19 cellular contexts compared by ENCODE assay signal in the genomic region with DNA sequence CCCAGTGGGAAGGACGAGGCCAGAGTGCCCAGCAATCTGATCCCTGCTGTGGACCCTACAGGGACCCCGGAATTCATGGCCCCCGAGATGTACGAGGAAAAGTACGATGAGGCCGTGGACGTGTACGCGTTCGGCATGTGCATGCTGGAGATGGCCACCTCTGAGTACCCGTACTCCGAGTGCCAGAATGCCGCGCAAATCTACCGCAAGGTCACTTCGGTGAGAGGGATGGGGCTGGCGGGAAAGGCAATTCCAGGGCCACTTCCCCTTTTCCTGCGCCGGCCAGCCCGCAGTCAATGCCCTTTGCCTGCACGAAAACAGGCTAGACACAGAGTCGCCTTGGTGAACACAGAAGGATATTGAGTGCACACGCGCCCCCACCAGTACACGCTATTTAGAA. TPM values are rescaled to one million over a fixed set of nuclear protein-coding genes. Genes with fewer than 3 reads are reported as not detected.
DNase-seq lines count a peak whose midpoint lies in the region; ATAC-seq and TF ChIP-seq lines count a peak whose summit lies in the region.
"Had no signal": no experiment of that assay in that cellular context is flagged by ENCODE, and none has a peak within 500 bp of the region (broad histone marks: within the 10 kb centered on the region; RNA-seq: fewer than 3 reads in every experiment).

No MANE protein-coding gene starts in this region.

- H3K4me3 ChIP-seq in upper lobe of right lung, result no peak overlapping the region
- H3K4me3 ChIP-seq: A549 had no signal

- H3K4me1 Mint-ChIP-seq in activated naive CD4-positive, alpha-beta T cell treated with anti-CD3 and anti-CD28 coated beads, Interleukin-2, amount 50 U/mL, for 24 hours, result peaks cover 34% of the 10 kb centered on the region

- peak overlapping the region; percentile 26 for H3K4me3 Mint-ChIP-seq in activated naive CD4-positive, alpha-beta T cell treated with anti-CD3 and anti-CD28 coated beads, Interleukin-2, amount 50 U/mL, for 24 hours
- H3K4me3 Mint-ChIP-seq: neural crest cell, type B pancreatic cell had no signal

- ATAC-seq in upper lobe of right lung (peak; percentile 28), GM18868 (IDR thresholded peaks at IDR 0.05; ENCODE audit: unreplicated experiment) (no peak)

- no peak overlapping the region for H3K27ac ChIP-seq in upper lobe of right lung
- H3K27ac ChIP-seq: C4-2B had no signal

- TF ChIP-seq CTCF in upper lobe of right lung (IDR thresholded peaks at IDR 0.05) (no peak), GM20000 (IDR thresholded peaks at IDR 0.05; ENCODE audit: extremely low read depth, missing control alignments) (no peak)

- no peaks in the 10 kb centered on the region for H3K9me3 ChIP-seq in upper lobe of right lung
- H3K9me3 ChIP-seq: A549 had no signal

- H3K27ac Mint-ChIP-seq in activated naive CD4-positive, alpha-beta T cell treated with anti-CD3 and anti-CD28 coated beads, Interleukin-2, amount 50 U/mL, for 24 hours, result no peak overlapping the region
- H3K27ac Mint-ChIP-seq: type B pancreatic cell had no signal

- H3K27me3 Mint-ChIP-seq in activated naive CD4-positive, alpha-beta T cell treated with anti-CD3 and anti-CD28 coated beads, Interleukin-2, amount 50 U/mL, for 24 hours, result peaks cover 48% of the 10 kb centered on the region

- H3K4me1 ChIP-seq in upper lobe of right lung, result peaks cover 4% of the 10 kb centered on the region

- peaks cover 4% of the 10 kb centered on the region for H3K36me3 ChIP-seq in upper lobe of right lung

- no peak for DNase-seq in activated naive CD4-positive, alpha-beta T cell (lab: John Stamatoyannopoulos, UW)
- peak; percentile 10 for DNase-seq in cerebellum (ENCODE audit: low spot score)
- no peak for DNase-seq in upper lobe of right lung
- no peak for DNase-seq in GM20000 (ENCODE audit: low spot score)
- DNase-seq: activated CD4-positive, alpha-beta T cell treated with anti-CD3 and anti-CD28 coated beads for 48 hours; activated gamma-delta T cell treated with Interleukin-2 at 50 U/mL for 16 hours; cerebellar nuclear complex; Kasumi-1; kidney glomerular epithelial cell; NCI-H1436 treated with DMSO at 0.1 percent for 48 hours; NCI-H748 treated with DMSO at 0.1 percent for 48 hours had no signal

- peaks cover 3% of the 10 kb centered on the region for H3K36me3 Mint-ChIP-seq in activated naive CD4-positive, alpha-beta T cell treated with anti-CD3 and anti-CD28 coated beads, Interleukin-2, amount 50 U/mL, for 24 hours

- H3K27me3 ChIP-seq in upper lobe of right lung, result peaks cover 61% of the 10 kb centered on the region

- H3K9me3 Mint-ChIP-seq in activated naive CD4-positive, alpha-beta T cell treated with anti-CD3 and anti-CD28 coated beads, Interleukin-2, amount 50 U/mL, for 24 hours, result no peaks in the 10 kb centered on the region
- H3K9me3 Mint-ChIP-seq: neural crest cell, type B pancreatic cell had no signal

- intact Hi-C loops in upper lobe of right lung (cut with DNase I), result no loop called here

RNA-seq across cellular contexts. Expression of a gene that starts 4.0 kb away (rescaled TPM):
- total RNA-seq in cerebellum, result 0.82 TPM
- 0.38 TPM for total RNA-seq in upper lobe of right lung
- total RNA-seq: H4, mesenteric fat pad had no signal

RNA-seq across cellular contexts. Expression of a gene that starts 11.1 kb away (rescaled TPM):
- total RNA-seq in cerebellum, result 24.5 TPM
- total RNA-seq in upper lobe of right lung, result 42.3 TPM

RNA-seq across cellular contexts. Expression of a gene that starts 14.1 kb away (rescaled TPM):
- total RNA-seq in cerebellum (60.6 TPM), upper lobe of right lung (53.9 TPM)

RNA-seq across cellular contexts. Expression of a gene that starts 14.3 kb away (rescaled TPM):
- total RNA-seq in cerebellum (0.54 TPM), upper lobe of right lung (0.14 TPM)
- total RNA-seq: H4, mesenteric fat pad, neural crest cell had no signal

RNA-seq across cellular contexts. Expression of a gene that starts 23.3 kb away (rescaled TPM):
- total RNA-seq in cerebellum (8.7 TPM), upper lobe of right lung (114 TPM)
- total RNA-seq: H4 had no signal
